Comparison of ENCODE assay signal across 13 cellular contexts in genomic region chr2:101349893-101350662, GRCh38. TPM values are rescaled to one million over a fixed set of nuclear protein-coding genes. Genes with fewer than 3 reads are reported as not detected.
DNase-seq lines count a peak whose midpoint lies in the region; ATAC-seq and TF ChIP-seq lines count a peak whose summit lies in the region.
"Had no signal": no experiment of that assay in that cellular context is flagged by ENCODE, and none has a peak within 500 bp of the region (broad histone marks: within the 10 kb centered on the region; RNA-seq: fewer than 3 reads in every experiment).

No MANE protein-coding gene starts in this region.

- no peaks in the 10 kb centered on the region for H3K36me3 Mint-ChIP-seq in activated CD8-positive, alpha-beta memory T cell treated with anti-CD3 and anti-CD28 coated beads, Interleukin-2, amount 10 ng/mL, durations not matched to agents 7 days and 5 days
- H3K36me3 Mint-ChIP-seq: activated naive CD8-positive, alpha-beta T cell treated with anti-CD3 and anti-CD28 coated beads, Interleukin-2, amount 10 ng/mL, durations not matched to agents 7 days and 5 days had no signal

- intact Hi-C loops in PC-9 (cut with micrococcal nuclease; ENCODE audit: unreplicated experiment) (no loop called here), spleen (cut with DNase I; ENCODE audit: low total_unique reads) (no loop called here)

- POLR2A ChIA-PET in PC-9 (lab: Charles Lee; ENCODE audit: unreplicated experiment) = interaction anchor here (0.7 kb wide), 1 partner anchor 41 kb away, joined by 6 read pairs; no protein-coding TSS in a partner anchor

- TF ChIP-seq CTCF in PC-9 (conservative IDR thresholded peaks at IDR 0.05) = peak; percentile 24; the same call in 1 of the 2 replicates
- TF ChIP-seq CTCF in spleen (IDR thresholded peaks at IDR 0.05 in 8 of 11, conservative IDR thresholded peaks at IDR 0.05 in 3 of 11) = peak in 1 of 11 experiments; percentile 17

- H3K27ac Mint-ChIP-seq in activated CD8-positive, alpha-beta memory T cell treated with anti-CD3 and anti-CD28 coated beads, Interleukin-2, amount 10 ng/mL, durations not matched to agents 7 days and 5 days = no peak overlapping the region
- H3K27ac Mint-ChIP-seq: activated naive CD8-positive, alpha-beta T cell treated with anti-CD3 and anti-CD28 coated beads, Interleukin-2, amount 10 ng/mL, durations not matched to agents 7 days and 5 days had no signal

- peaks cover 7% of the 10 kb centered on the region for H3K27me3 Mint-ChIP-seq in activated CD8-positive, alpha-beta memory T cell treated with anti-CD3 and anti-CD28 coated beads, Interleukin-2, amount 10 ng/mL, durations not matched to agents 7 days and 5 days

- H3K9me3 ChIP-seq in PC-9 (ENCODE audit: insufficient read depth, low read depth) = no peaks in the 10 kb centered on the region
- no peaks in the 10 kb centered on the region for H3K9me3 ChIP-seq in spleen

- H3F3A ChIP-seq in PC-9 (ENCODE audit: insufficient read depth, low read depth) = peaks cover 10% of the 10 kb centered on the region

- 71 to 78% (median 73%) methylated on average over 7 of the region's 7 CpGs for WGBS in spleen, 5 donors

- H3K4me1 ChIP-seq in PC-9 (replicated peaks; ENCODE audit: insufficient read depth) (peaks cover 28% of the 10 kb centered on the region), spleen (no peaks in the 10 kb centered on the region)

- in situ Hi-C loops in Caki2 (cut with HindIII; ENCODE audit: low pct_unique_long_range_greater_than_20kb, low sequenced_read_pairs) = no loop called here

- H3K79me2 ChIP-seq in PC-9 (ENCODE audit: low read depth) = no peaks in the 10 kb centered on the region

- H3K4me3 ChIP-seq in PC-9 (no peak overlapping the region), spleen (no peak overlapping the region)

- no peak overlapping the region for H3K4me3 Mint-ChIP-seq in activated CD8-positive, alpha-beta memory T cell treated with anti-CD3 and anti-CD28 coated beads, Interleukin-2, amount 10 ng/mL, durations not matched to agents 7 days and 5 days
- H3K4me3 Mint-ChIP-seq: activated naive CD8-positive, alpha-beta T cell treated with anti-CD3 and anti-CD28 coated beads, Interleukin-2, amount 10 ng/mL, durations not matched to agents 7 days and 5 days had no signal

- H3K27me3 ChIP-seq in PC-9 (ENCODE audit: insufficient read depth, low read depth) = no peaks in the 10 kb centered on the region
- H3K27me3 ChIP-seq in spleen (replicated peaks in 1 of 7) = no peaks in the 10 kb centered on the region

- H4K20me1 ChIP-seq in PC-9 (ENCODE audit: insufficient read depth) = no peaks in the 10 kb centered on the region

- no TSS peak for BruUV-seq in PC-9 (replicated peaks; lab: Mats Ljungman, UMichigan)

- H3K9me3 Mint-ChIP-seq in activated CD8-positive, alpha-beta memory T cell treated with anti-CD3 and anti-CD28 coated beads, Interleukin-2, amount 10 ng/mL, durations not matched to agents 7 days and 5 days (ENCODE audit: low read depth) = no peaks in the 10 kb centered on the region
- H3K9me3 Mint-ChIP-seq: activated naive CD8-positive, alpha-beta T cell treated with anti-CD3 and anti-CD28 coated beads, Interleukin-2, amount 10 ng/mL, durations not matched to agents 7 days and 5 days had no signal

- CTCF ChIA-PET in PC-9 (lab: Charles Lee) = interaction anchor here (0.6 to 1.1 kb wide), 3 partner anchors 12 to 44 kb away, joined by 3 to 9 read pairs (median 3); no protein-coding TSS in a partner anchor
- CTCF ChIA-PET in activated CD8-positive, alpha-beta memory T cell treated with anti-CD3 and anti-CD28 coated beads, Interleukin-2, amount 10 ng/mL, durations not matched to agents 7 days and 5 days (lab: Charles Lee) = interaction anchor here (1.1 to 4.7 kb wide), 9 partner anchors 8 to 417 kb away, joined by 3 to 27 read pairs (median 6); partner anchors contain the start of gene CREG2

- H3K36me3 ChIP-seq in PC-9 (ENCODE audit: low read depth) (0 out of 2 replicates have a peak, but pooled peaks cover 4% of the 10 kb centered on the region), spleen (no peaks in the 10 kb centered on the region)

- H3K4me2 ChIP-seq in PC-9 = no peak overlapping the region

- H3K27ac ChIP-seq in PC-9 (no peak overlapping the region), spleen (no peak overlapping the region)

- H2AFZ ChIP-seq in PC-9 = no peak overlapping the region

- peaks cover 5% of the 10 kb centered on the region for H3K4me1 Mint-ChIP-seq in activated CD8-positive, alpha-beta memory T cell treated with anti-CD3 and anti-CD28 coated beads, Interleukin-2, amount 10 ng/mL, durations not matched to agents 7 days and 5 days
- H3K4me1 Mint-ChIP-seq: activated naive CD8-positive, alpha-beta T cell treated with anti-CD3 and anti-CD28 coated beads, Interleukin-2, amount 10 ng/mL, durations not matched to agents 7 days and 5 days had no signal

- no peaks in the 10 kb centered on the region for H3K9me2 ChIP-seq in PC-9 (ENCODE audit: insufficient read depth)

- ATAC-seq in activated CD8-positive, alpha-beta memory T cell treated with anti-CD3 and anti-CD28 coated beads, Interleukin-2, amount 10 ng/mL, durations not matched to agents 7 days and 5 days = no peak
- ATAC-seq in GM21619 (IDR thresholded peaks at IDR 0.05; ENCODE audit: unreplicated experiment) = no peak
- ATAC-seq in HG03457 (IDR thresholded peaks at IDR 0.05; ENCODE audit: unreplicated experiment) = no peak
- ATAC-seq: left lobe of liver had no signal

- no peak for TF ChIP-seq POLR2A in spleen (IDR thresholded peaks at IDR 0.05)

- DNase-seq in Caki2 (ENCODE audit: low read depth) = peak; percentile 60
- DNase-seq in PC-9 = no peak
- DNase-seq in epidermal melanocyte (ENCODE audit: insufficient read length, low spot score) = peak; percentile 37
- DNase-seq in nucleus accumbens (lab: John Stamatoyannopoulos, UW) = peak in 34 of 56 donors; percentile 7 to 73 (median 42)
- DNase-seq in spleen = no peak
- DNase-seq in activated CD8-positive, alpha-beta memory T cell treated with anti-CD3 and anti-CD28 coated beads, Interleukin-2, amount 10 ng/mL, durations not matched to agents 7 days and 5 days = no peak
- DNase-seq: activated naive CD8-positive, alpha-beta T cell treated with anti-CD3 and anti-CD28 coated beads, Interleukin-2, amount 10 ng/mL, durations not matched to agents 7 days and 5 days; H7; Karpas-422; stimulated activated CD4-positive, alpha-beta T cell treated with anti-CD3 and anti-CD28 coated beads, Interleukin-4, amount 100 ng/mL, for 1 hour had no signal

RNA-seq across cellular contexts. Expression of gene CREG2, which starts 37.2 kb away (rescaled TPM):
- total RNA-seq in Caki2 (2014; rRNA removed; shearing (Covaris generic); ENCODE audit: low replicate concordance) = 3.7 and 5.2 TPM in 2 replicates
- 9.0 and 12.3 TPM in 2 replicates for total RNA-seq in PC-9 (2021)
- total RNA-seq in spleen = under 1 TPM in 1 of 7 donors, not detected in 6; 0.17 TPM
- not detected for polyA plus RNA-seq in spleen
- not detected for total RNA-seq in activated CD8-positive, alpha-beta memory T cell treated with anti-CD3 and anti-CD28 coated beads, Interleukin-2, amount 10 ng/mL, durations not matched to agents 7 days and 5 days
- total RNA-seq: activated naive CD8-positive, alpha-beta T cell treated with anti-CD3 and anti-CD28 coated beads, Interleukin-2, amount 10 ng/mL, durations not matched to agents 7 days and 5 days; left lobe of liver had no signal

RNA-seq across cellular contexts. Expression of gene RNF149, which starts 41.6 kb away (rescaled TPM):
- 37.5 and 45.0 TPM in 2 replicates for total RNA-seq in Caki2 (2014; rRNA removed; shearing (Covaris generic); ENCODE audit: low replicate concordance)
- total RNA-seq in PC-9 (2021) = 58.6 and 71.6 TPM in 2 replicates
- total RNA-seq in spleen = 100 to 1,000 TPM; 141 to 398 (median 234) TPM
- polyA plus RNA-seq in spleen = 10 to 100 TPM; 31.8 to 64.1 (median 54.2) TPM
- total RNA-seq in activated CD8-positive, alpha-beta memory T cell treated with anti-CD3 and anti-CD28 coated beads, Interleukin-2, amount 10 ng/mL, durations not matched to agents 7 days and 5 days = 100 to 1,000 TPM in 1 of 2 experiments, 10 to 100 TPM in 1; 72.3 to 100 TPM

Comparison
In these comparisons a context has a peak if more than half of its experiments do, and no peak if none do; other contexts are left out.
1. DNase-seq: peak in Caki2 (single experiment), epidermal melanocyte (single experiment) and nucleus accumbens (34 of 56); none in PC-9 (0 of 2), spleen (single experiment) and activated CD8-positive, alpha-beta memory T cell treated with anti-CD3 and anti-CD28 coated beads, Interleukin-2, amount 10 ng/mL, durations not matched to agents 7 days and 5 days (single experiment).